8 cellular contexts compared by ENCODE assay signal in the genomic region with DNA sequence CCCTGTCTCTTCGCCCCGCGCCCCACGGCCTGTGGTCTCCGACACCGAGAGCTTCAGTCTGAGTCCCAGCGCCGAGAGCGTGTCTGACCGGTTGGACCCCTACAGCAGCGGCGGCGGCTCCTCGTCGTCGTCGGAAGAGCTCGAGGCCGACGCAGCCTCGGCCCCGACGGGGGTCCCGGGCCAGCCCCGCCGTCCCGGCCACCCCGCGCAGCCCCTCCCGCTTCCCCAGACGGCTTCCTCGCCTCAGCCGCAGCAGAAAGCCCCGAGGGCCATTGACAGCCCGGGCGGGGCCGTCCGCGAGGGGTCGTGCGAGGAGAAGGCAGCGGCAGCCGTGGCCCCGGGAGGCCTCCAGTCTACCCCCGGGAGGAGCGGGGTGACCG. TPM values are rescaled to one million over a fixed set of nuclear protein-coding genes. Genes with fewer than 3 reads are reported as not detected.
DNase-seq lines count a peak whose midpoint lies in the region; ATAC-seq lines count a peak whose summit lies in the region.

No MANE protein-coding gene starts in this region.

- DNase-seq in NCI-H2081 (lab: John Stamatoyannopoulos, UW) (peak; percentile 40 to 74), NCI-H2081 treated with DMSO at 0.1 percent for 48 hours (lab: John Stamatoyannopoulos, UW) (no peak), T-helper 2 cell (peak in 4 of 5 experiments; percentile 23 to 71 (median 45)), cerebellum (ENCODE audit: low spot score) (peak; percentile 17), kidney tubule cell (ENCODE audit: low spot score) (peak; percentile 38), GOT3 (lab: John Stamatoyannopoulos, UW) (no peak)
- peak; percentile 24 for DNase-seq in stimulated activated CD4-positive, alpha-beta T cell treated with anti-CD3 and anti-CD28 coated beads, Interleukin-4, amount 100 ng/mL, for 24 hours

- peak; percentile 33 for ATAC-seq in HG03354 (IDR thresholded peaks at IDR 0.05; ENCODE audit: poor library complexity, severe bottlenecking, unreplicated experiment)

RNA-seq across cellular contexts. Expression of gene PHLPP1, which starts 1.3 kb away (rescaled TPM):
- total RNA-seq in cerebellum, result 23.5 TPM

Comparison
In these comparisons a context has a peak if more than half of its experiments do, and no peak if none do; other contexts are left out.
1. DNase-seq: peak in NCI-H2081 (2 of 2), T-helper 2 cell (4 of 5), cerebellum (single experiment), kidney tubule cell (single experiment) and stimulated activated CD4-positive, alpha-beta T cell treated with anti-CD3 and anti-CD28 coated beads, Interleukin-4, amount 100 ng/mL, for 24 hours (single experiment); none in NCI-H2081 treated with DMSO at 0.1 percent for 48 hours (single experiment) and GOT3 (single experiment).